9 cellular contexts compared by ENCODE assay signal in genomic region chr4:6200011-6200921, GRCh38. TPM values are rescaled to one million over a fixed set of nuclear protein-coding genes. Genes with fewer than 3 reads are reported as not detected.
DNase-seq lines count a peak whose midpoint lies in the region; ATAC-seq and TF ChIP-seq lines count a peak whose summit lies in the region.
"Had no signal": no experiment of that assay in that cellular context is flagged by ENCODE, and none has a peak within 500 bp of the region (broad histone marks: within the 10 kb centered on the region; RNA-seq: fewer than 3 reads in every experiment).

JAKMIP1 (minus strand) TSS chr4:6200549; CDS start chr4:6112850, 87,699 bp downstream.

- H3K4me3 Mint-ChIP-seq in activated CD4-positive, alpha-beta T cell treated with anti-CD3 and anti-CD28 coated beads for 36 hours: peak within 1 kb of the TSS; percentile 68

- ATAC-seq in GM21737 (IDR thresholded peaks at IDR 0.05; ENCODE audit: unreplicated experiment): peak; percentile 79
- ATAC-seq in activated CD4-positive, alpha-beta T cell treated with anti-CD3 and anti-CD28 coated beads for 36 hours: peak; percentile 83
- peak; percentile 83 to 94 (median 86) for ATAC-seq in right lobe of liver

- WGBS in right lobe of liver (ENCODE audit: insufficient coverage, low coverage, low lambda C conversion rate, missing lambda C conversion rate): no CpG with 5 or more reads among the region's 107 CpGs

- intact Hi-C loops in activated CD4-positive, alpha-beta T cell treated with anti-CD3 and anti-CD28 coated beads for 36 hours (cut with DNase I, micrococcal nuclease): loop anchor here in 1 of 2 experiments (1.0 kb wide), 2 partner anchors 19 to 69 kb away; partner anchors contain the start of gene WFS1
- intact Hi-C loops in right lobe of liver (cut with DNase I): no loop called here

- no peak within 1 kb of the TSS for H3K27ac ChIP-seq in right lobe of liver

- H3K9me3 Mint-ChIP-seq in activated CD4-positive, alpha-beta T cell treated with anti-CD3 and anti-CD28 coated beads for 36 hours (ENCODE audit: low read depth): peaks cover 7% of the 10 kb centered on the region

- CTCF ChIA-PET in activated CD4-positive, alpha-beta T cell treated with anti-CD3 and anti-CD28 coated beads for 36 hours (lab: Charles Lee): interaction anchor here (0.7 to 1.5 kb wide), 5 partner anchors 49 to 180 kb away, joined by 3 to 8 read pairs (median 3); no protein-coding TSS in a partner anchor

- peaks cover 3% of the 10 kb centered on the region for H3K36me3 Mint-ChIP-seq in activated CD4-positive, alpha-beta T cell treated with anti-CD3 and anti-CD28 coated beads for 36 hours (ENCODE audit: low read depth)

- H3K9me3 ChIP-seq in right lobe of liver: no peaks in the 10 kb centered on the region

- peaks cover 0 to 5% of the 10 kb centered on the region in 2 donors for H3K27me3 ChIP-seq in right lobe of liver

- TF ChIP-seq POLR2A in right lobe of liver (IDR thresholded peaks at IDR 0.05): no peak

- H3K4me3 ChIP-seq in choroid plexus epithelial cell (ENCODE audit: low read depth, low read length) (peak within 1 kb of the TSS; percentile 43), right lobe of liver (peak within 1 kb of the TSS; percentile 16 to 52 (median 42))

- peaks cover 0 to 10% (median 0%) of the 10 kb centered on the region in 4 donors for H3K4me1 ChIP-seq in right lobe of liver

- TF ChIP-seq CTCF in choroid plexus epithelial cell (conservative IDR thresholded peaks at IDR 0.05; ENCODE audit: low read depth, low read length): no peak
- TF ChIP-seq CTCF in right lobe of liver (IDR thresholded peaks at IDR 0.05): no peak

- POLR2A ChIA-PET in activated CD4-positive, alpha-beta T cell treated with anti-CD3 and anti-CD28 coated beads for 36 hours (lab: Charles Lee): interaction anchor here (1.2 kb wide), 1 partner anchor 69 kb away, joined by 3 read pairs; the partner anchor contains the start of gene WFS1

- H3K27ac Mint-ChIP-seq in activated CD4-positive, alpha-beta T cell treated with anti-CD3 and anti-CD28 coated beads for 36 hours: no peak within 1 kb of the TSS

- H3K36me3 ChIP-seq in right lobe of liver: no peaks in the 10 kb centered on the region

- H3K4me1 Mint-ChIP-seq in activated CD4-positive, alpha-beta T cell treated with anti-CD3 and anti-CD28 coated beads for 36 hours: peaks cover 26% of the 10 kb centered on the region

- peak; percentile 3 for DNase-seq in GM04504 (ENCODE audit: low read depth)
- peak; percentile 30 for DNase-seq in M059J (ENCODE audit: low read depth)
- DNase-seq in activated CD4-positive, alpha-beta T cell treated with anti-CD3 and anti-CD28 coated beads for 36 hours: peak; percentile 92
- peak; percentile 52 for DNase-seq in choroid plexus epithelial cell (ENCODE audit: low read depth)
- peak; percentile 66 to 79 (median 72) for DNase-seq in right lobe of liver
- DNase-seq in stimulated activated CD4-positive, alpha-beta T cell treated with anti-CD3 and anti-CD28 coated beads, TNF-alpha, amount 100 ng/mL, for 4 hours (ENCODE audit: low read depth in 3 of 3): peak; percentile 70 to 77 (median 72)
- DNase-seq in MV-4-11 (lab: John Stamatoyannopoulos, UW): no peak

- peaks cover 42% of the 10 kb centered on the region for H3K27me3 Mint-ChIP-seq in activated CD4-positive, alpha-beta T cell treated with anti-CD3 and anti-CD28 coated beads for 36 hours

RNA-seq across cellular contexts. Expression of gene JAKMIP1, which starts in this region (rescaled TPM):
- total RNA-seq in M059J (2014; rRNA removed; shearing (Covaris generic)): not detected in 2 replicates
- total RNA-seq in activated CD4-positive, alpha-beta T cell treated with anti-CD3 and anti-CD28 coated beads for 36 hours: 1 to 10 TPM; 3.1 to 3.9 TPM
- total RNA-seq in right lobe of liver: under 1 TPM in 1 of 6 experiments, not detected in 5; 0.12 TPM
- total RNA-seq: pulmonary artery endothelial cell had no signal

Comparison
In these comparisons a context has a peak if more than half of its experiments do, and no peak if none do; other contexts are left out.
1. Peak in DNase-seq in M059J; RNA of the gene not detected or under 1 TPM.
2. Peak in DNase-seq, ATAC-seq and H3K4me3 ChIP-seq in right lobe of liver; RNA of the gene not detected or under 1 TPM.